In genomic region chr1:96721053-96721381, GRCh38 we compare ENCODE assay signal across 8 cellular contexts.
DNase-seq lines count a peak whose midpoint lies in the region; ATAC-seq and TF ChIP-seq lines count a peak whose summit lies in the region.

No MANE protein-coding gene starts in this region.

- H3K9ac ChIP-seq in mucosa of rectum (ENCODE audit: low read depth in 1 of 2, low read length in 2 of 2) = peak overlapping the region; percentile 74 to 77

- ATAC-seq in GM19395 (IDR thresholded peaks at IDR 0.05; ENCODE audit: unreplicated experiment) (peak; percentile 24), HG03565 (IDR thresholded peaks at IDR 0.05; ENCODE audit: unreplicated experiment) (peak; percentile 3)

- peaks cover 41% of the 10 kb centered on the region for H3K79me2 ChIP-seq in ACC112 (ENCODE audit: control insufficient read depth, insufficient read depth, low read length, unreplicated experiment)

- H3K36me3 ChIP-seq in ACC112 (ENCODE audit: insufficient read depth, low read length) = peaks cover 15% of the 10 kb centered on the region
- peaks cover 6% of the 10 kb centered on the region for H3K36me3 ChIP-seq in brain microvascular endothelial cell (replicated peaks)
- H3K36me3 ChIP-seq in mucosa of rectum (ENCODE audit: control insufficient read depth in 2 of 2, insufficient read depth in 2 of 2, low read length in 2 of 2) = no peaks in the 10 kb centered on the region

- H3K27me3 ChIP-seq in ACC112 (ENCODE audit: insufficient read depth, low read length) (no peaks in the 10 kb centered on the region), brain microvascular endothelial cell (replicated peaks) (no peaks in the 10 kb centered on the region), mucosa of rectum (ENCODE audit: control insufficient read depth in 2 of 2, insufficient read depth in 2 of 2, low read length in 2 of 2) (no peaks in the 10 kb centered on the region)

- H3K9me3 ChIP-seq in mucosa of rectum (ENCODE audit: control insufficient read depth in 2 of 2, low read length in 2 of 2) = no peaks in the 10 kb centered on the region

- peak overlapping the region; percentile 99 for H3K4me3 ChIP-seq in ACC112 (ENCODE audit: low read depth, low read length)
- H3K4me3 ChIP-seq in brain microvascular endothelial cell (ENCODE audit: low read depth, low read length) = peak overlapping the region; percentile 92
- peak overlapping the region; percentile 79 to 81 for H3K4me3 ChIP-seq in mucosa of rectum (ENCODE audit: low read length in 2 of 2)

- H3K27ac ChIP-seq in ACC112 (ENCODE audit: low read depth, low read length) (no peak overlapping the region), brain microvascular endothelial cell (no peak overlapping the region), mucosa of rectum (ENCODE audit: low read depth in 2 of 2, low read length in 2 of 2) (peak overlapping the region in 1 of 2 donors; percentile 91)

- peaks cover 18% of the 10 kb centered on the region for H3K4me1 ChIP-seq in ACC112 (ENCODE audit: control insufficient read depth, insufficient read depth, low read length, unreplicated experiment)
- peaks cover 4 to 10% of the 10 kb centered on the region in 2 donors for H3K4me1 ChIP-seq in mucosa of rectum (ENCODE audit: control insufficient read depth in 2 of 2, insufficient read depth in 2 of 2, low read length in 2 of 2)

- peak overlapping the region; percentile 98 for H2AFZ ChIP-seq in ACC112 (ENCODE audit: low read length, unreplicated experiment)

- in situ Hi-C loops in brain microvascular endothelial cell (cut with HindIII; ENCODE audit: low pct_ligation_motif_present, low sequenced_read_pairs) = no loop called here

- DNase-seq in brain microvascular endothelial cell = no peak
- DNase-seq in activated CD4-positive, CD25-positive, alpha-beta regulatory T cell treated with anti-CD3 and anti-CD28 coated beads, Interleukin-2, amount 50 U/mL, for 72 hours = no peak
- DNase-seq in activated gamma-delta T cell treated with Interleukin-2 at 50 U/mL for 16 hours = no peak
- DNase-seq in NOMO-1 treated with DMSO at 0.1 percent for 48 hours (lab: John Stamatoyannopoulos, UW; ENCODE audit: unreplicated experiment) = no peak

- TF ChIP-seq CTCF in brain microvascular endothelial cell (IDR thresholded peaks at IDR 0.05; ENCODE audit: low read depth, low read length, missing control alignments) = no peak
